Comparison of ENCODE assay signal across 6 cellular contexts in genomic region chr9:35748239-35748857, GRCh38. TPM values are rescaled to one million over a fixed set of nuclear protein-coding genes. Genes with fewer than 3 reads are reported as not detected.
DNase-seq lines count a peak whose midpoint lies in the region; TF ChIP-seq lines count a peak whose summit lies in the region.

No MANE protein-coding gene starts in this region.

- DNase-seq in activated naive CD4-positive, alpha-beta T cell (lab: John Stamatoyannopoulos, UW) = no peak
- no peak for DNase-seq in endothelial cell (ENCODE audit: low spot score)
- DNase-seq in inferior parietal cortex (ENCODE audit: extremely low spot score) = no peak
- no peak for DNase-seq in GM13976 (ENCODE audit: low spot score)

- peak overlapping the region; percentile 53 to 83 (median 80) for H3K4me3 ChIP-seq in skin epidermis

- H3K27me3 Mint-ChIP-seq in activated naive CD4-positive, alpha-beta T cell treated with anti-CD3 and anti-CD28 coated beads, Interleukin-2, amount 50 U/mL, for 24 hours = no peaks in the 10 kb centered on the region
- H3K27me3 Mint-ChIP-seq in endothelial cell (ENCODE audit: unreplicated experiment) = peaks cover 3% of the 10 kb centered on the region

- TF ChIP-seq CTCF in endothelial cell (IDR thresholded peaks at IDR 0.05; ENCODE audit: unreplicated experiment) = no peak
- no peak for TF ChIP-seq CTCF in GM13976 (IDR thresholded peaks at IDR 0.05; ENCODE audit: borderline replicate concordance, control extremely low read depth, extremely low read depth, insufficient read depth, missing control alignments)

- in situ Hi-C loops in GM13976 (cut with MboI; ENCODE audit: low sequenced_read_pairs, unreplicated experiment) = no loop called here

- peak overlapping the region; percentile 91 for H3K4me3 Mint-ChIP-seq in activated naive CD4-positive, alpha-beta T cell treated with anti-CD3 and anti-CD28 coated beads, Interleukin-2, amount 50 U/mL, for 24 hours
- H3K4me3 Mint-ChIP-seq in endothelial cell (ENCODE audit: unreplicated experiment) = peak overlapping the region; percentile 96

- peak overlapping the region in 20 of 21 experiments; percentile 83 to 98 (median 94) for H3K27ac ChIP-seq in skin epidermis

- peaks cover 7% of the 10 kb centered on the region for H3K36me3 Mint-ChIP-seq in activated naive CD4-positive, alpha-beta T cell treated with anti-CD3 and anti-CD28 coated beads, Interleukin-2, amount 50 U/mL, for 24 hours
- peaks cover 49% of the 10 kb centered on the region for H3K36me3 Mint-ChIP-seq in endothelial cell (ENCODE audit: low read depth, unreplicated experiment)

- no peaks in the 10 kb centered on the region for H3K9me3 Mint-ChIP-seq in activated naive CD4-positive, alpha-beta T cell treated with anti-CD3 and anti-CD28 coated beads, Interleukin-2, amount 50 U/mL, for 24 hours
- H3K9me3 Mint-ChIP-seq in endothelial cell (ENCODE audit: unreplicated experiment) = no peaks in the 10 kb centered on the region

- peaks cover 37% of the 10 kb centered on the region for H3K4me1 Mint-ChIP-seq in activated naive CD4-positive, alpha-beta T cell treated with anti-CD3 and anti-CD28 coated beads, Interleukin-2, amount 50 U/mL, for 24 hours
- peaks cover 71% of the 10 kb centered on the region for H3K4me1 Mint-ChIP-seq in endothelial cell (ENCODE audit: unreplicated experiment)

- peak overlapping the region; percentile 83 for H3K27ac Mint-ChIP-seq in activated naive CD4-positive, alpha-beta T cell treated with anti-CD3 and anti-CD28 coated beads, Interleukin-2, amount 50 U/mL, for 24 hours
- peak overlapping the region; percentile 84 for H3K27ac Mint-ChIP-seq in endothelial cell (ENCODE audit: unreplicated experiment)

RNA-seq across cellular contexts. Expression of gene GBA2, which starts 0.7 kb away (rescaled TPM):
- total RNA-seq in endothelial cell (ENCODE audit: unreplicated experiment) = 200 TPM

RNA-seq across cellular contexts. Expression of gene RGP1, which starts 0.7 kb away (rescaled TPM):
- 51.4 TPM for total RNA-seq in endothelial cell (ENCODE audit: unreplicated experiment)

RNA-seq across cellular contexts. Expression of gene MSMP, which starts 5.7 kb away (rescaled TPM):
- 2.8 TPM for total RNA-seq in endothelial cell (ENCODE audit: unreplicated experiment)

RNA-seq across cellular contexts. Expression of gene CREB3, which starts 15.9 kb away (rescaled TPM):
- total RNA-seq in endothelial cell (ENCODE audit: unreplicated experiment) = 29.2 TPM

RNA-seq across cellular contexts. Expression of gene TLN1, which starts 16.4 kb away (rescaled TPM):
- 370 TPM for total RNA-seq in endothelial cell (ENCODE audit: unreplicated experiment)
